Comparison of ENCODE assay signal across 7 cellular contexts in genomic region chr19:6577410-6578125, GRCh38.
DNase-seq lines count a peak whose midpoint lies in the region; ATAC-seq lines count a peak whose summit lies in the region.

No MANE protein-coding gene starts in this region.

- ATAC-seq in GM18520 (IDR thresholded peaks at IDR 0.05; ENCODE audit: unreplicated experiment) (peak; percentile 65), GM21723 (IDR thresholded peaks at IDR 0.05; ENCODE audit: unreplicated experiment) (peak; percentile 72)
- ATAC-seq in central memory CD8-positive, alpha-beta T cell (replicated peaks; ENCODE audit: extremely low read depth, poor library complexity, severe bottlenecking), result peak; percentile 68

- H3K4me3 ChIP-seq in HUES48 (ENCODE audit: low read depth, low read length), result no peak overlapping the region
- no peak overlapping the region for H3K4me3 ChIP-seq in effector memory CD4-positive, alpha-beta T cell (ENCODE audit: insufficient read depth, low read depth, low read length, poor library complexity, severe bottlenecking)

- no peak overlapping the region for H3K9ac ChIP-seq in HUES48 (ENCODE audit: low read depth, low read length)

- DNase-seq in central memory CD8-positive, alpha-beta T cell (ENCODE audit: low spot score in 2 of 2), result no peak
- DNase-seq in kidney tubule cell (ENCODE audit: low spot score) (no peak), SHP77 treated with DMSO at 0.1 percent for 48 hours (lab: John Stamatoyannopoulos, UW) (no peak)
- DNase-seq in effector memory CD4-positive, alpha-beta T cell, result no peak

- no peak overlapping the region for H3K4me3 Mint-ChIP-seq in central memory CD8-positive, alpha-beta T cell

- H3K9me3 ChIP-seq in HUES48 (ENCODE audit: control insufficient read depth, insufficient read depth, low read length), result peaks cover 27% of the 10 kb centered on the region
- no peaks in the 10 kb centered on the region for H3K9me3 ChIP-seq in effector memory CD4-positive, alpha-beta T cell (ENCODE audit: control insufficient read depth, low read length)

- peaks cover 9% of the 10 kb centered on the region for H3K4me1 Mint-ChIP-seq in central memory CD8-positive, alpha-beta T cell

- H3K36me3 Mint-ChIP-seq in central memory CD8-positive, alpha-beta T cell (ENCODE audit: insufficient read depth), result peaks cover 2% of the 10 kb centered on the region

- H3K27ac ChIP-seq in HUES48 (ENCODE audit: low read depth, low read length), result peak overlapping the region; percentile 29
- no peak overlapping the region for H3K27ac ChIP-seq in effector memory CD4-positive, alpha-beta T cell (ENCODE audit: insufficient read depth, low read length, poor library complexity, severe bottlenecking)

- H3K4me1 ChIP-seq in HUES48 (ENCODE audit: control insufficient read depth, insufficient read depth, low read length), result no peaks in the 10 kb centered on the region
- H3K4me1 ChIP-seq in effector memory CD4-positive, alpha-beta T cell (ENCODE audit: control insufficient read depth, insufficient read depth, low read length, poor library complexity, severe bottlenecking), result no peaks in the 10 kb centered on the region

- no peaks in the 10 kb centered on the region for H3K36me3 ChIP-seq in HUES48 (ENCODE audit: control insufficient read depth, insufficient read depth, low read length)
- H3K36me3 ChIP-seq in effector memory CD4-positive, alpha-beta T cell (ENCODE audit: control insufficient read depth, insufficient read depth, low read length), result no peaks in the 10 kb centered on the region

- H3K9me3 Mint-ChIP-seq in central memory CD8-positive, alpha-beta T cell, result no peaks in the 10 kb centered on the region

- no peaks in the 10 kb centered on the region for H3K27me3 Mint-ChIP-seq in central memory CD8-positive, alpha-beta T cell

- no peak overlapping the region for H3K27ac Mint-ChIP-seq in central memory CD8-positive, alpha-beta T cell (ENCODE audit: low read depth)

- no peaks in the 10 kb centered on the region for H3K27me3 ChIP-seq in HUES48 (ENCODE audit: control insufficient read depth, insufficient read depth, low read length)
- H3K27me3 ChIP-seq in effector memory CD4-positive, alpha-beta T cell (replicated peaks; ENCODE audit: control insufficient read depth, insufficient read depth, low read length, poor library complexity, severe bottlenecking), result peaks cover 3% of the 10 kb centered on the region
